8 cellular contexts compared by ENCODE assay signal in genomic region chr19:12669272-12670158, GRCh38. TPM values are rescaled to one million over a fixed set of nuclear protein-coding genes. Genes with fewer than 3 reads are reported as not detected.
DNase-seq lines count a peak whose midpoint lies in the region; ATAC-seq and TF ChIP-seq lines count a peak whose summit lies in the region.

No MANE protein-coding gene starts in this region.

- ATAC-seq in HG02840 (IDR thresholded peaks at IDR 0.05; ENCODE audit: low FRiP score, unreplicated experiment): peak; percentile 52
- peak; percentile 78 for ATAC-seq in left lung
- ATAC-seq in HG03442 (IDR thresholded peaks at IDR 0.05; ENCODE audit: unreplicated experiment): no peak

- intact Hi-C loops in left lung (cut with DNase I): loop anchor here in 1 of 2 donors (10.0 kb wide), 1 partner anchor 105 kb away; no protein-coding TSS in a partner anchor

- H3K27me3 ChIP-seq in left lung: no peaks in the 10 kb centered on the region

- peak overlapping the region; percentile 79 to 91 for H3K4me3 ChIP-seq in left lung

- H3K36me3 ChIP-seq in left lung: peaks cover 3 to 33% of the 10 kb centered on the region in 2 donors

- no peak for TF ChIP-seq CTCF in left lung (IDR thresholded peaks at IDR 0.05)

- H3K9me3 ChIP-seq in left lung: no peaks in the 10 kb centered on the region

- H3K4me1 ChIP-seq in left lung: peaks cover 22 to 56% of the 10 kb centered on the region in 2 donors

- peak overlapping the region; percentile 94 to 96 for H3K27ac ChIP-seq in left lung

- DNase-seq in COLO829 (ENCODE audit: low spot score): peak; percentile 85
- DNase-seq in NCI-H526 (lab: John Stamatoyannopoulos, UW): peak; percentile 19 to 74
- peak; percentile 70 for DNase-seq in activated CD4-positive, alpha-beta T cell treated with anti-CD3 and anti-CD28 coated beads, Interleukin-2, amount 50 U/mL, for 1 hour
- DNase-seq in dermis blood vessel endothelial cell: peak; percentile 90
- DNase-seq in left lung: peak; percentile 82 to 90
- peak; percentile 56 for DNase-seq in stimulated activated CD4-positive, alpha-beta T cell treated with anti-CD3 and anti-CD28 coated beads, Interleukin-2, amount 100 ng/mL, for 4 hours (ENCODE audit: low read depth)

RNA-seq across cellular contexts. Expression of gene WDR83, which starts 2.9 kb away (rescaled TPM):
- total RNA-seq in dermis blood vessel endothelial cell (6.3 and 8.3 TPM in 2 replicates), left lung (10 to 100 TPM in 1 of 2 donors, 1 to 10 TPM in 1; 9.0 to 10.8 TPM)

RNA-seq across cellular contexts. Expression of gene MAN2B1, which starts 3.0 kb away (rescaled TPM):
- 59.7 and 66.4 TPM in 2 replicates for total RNA-seq in dermis blood vessel endothelial cell
- 100 to 1,000 TPM; 164 to 176 TPM for total RNA-seq in left lung

RNA-seq across cellular contexts. Expression of gene DHPS, which starts 12.2 kb away (rescaled TPM):
- 52.9 and 53.0 TPM in 2 replicates for total RNA-seq in dermis blood vessel endothelial cell
- total RNA-seq in left lung: 10 to 100 TPM; 63.8 to 70.1 TPM

RNA-seq across cellular contexts. Expression of gene GNG14, which starts 18.3 kb away (rescaled TPM):
- total RNA-seq in dermis blood vessel endothelial cell (not detected in 2 replicates), left lung (not detected)

RNA-seq across cellular contexts. Expression of gene FBXW9, which starts 26.9 kb away (rescaled TPM):
- 5.8 and 8.0 TPM in 2 replicates for total RNA-seq in dermis blood vessel endothelial cell
- total RNA-seq in left lung: 1 to 10 TPM; 6.0 to 6.9 TPM
